21 cellular contexts compared by ENCODE assay signal in genomic region chr4:171561419-171561818, GRCh38.
A peak's percentile ranks its signal among the peaks of the same experiment; 100 is the strongest.
DNase-seq lines count a peak whose midpoint lies in the region; ATAC-seq and TF ChIP-seq lines count a peak whose summit lies in the region.
"Had no signal": no experiment of that assay in that cellular context is flagged by ENCODE, and none has a peak within 500 bp of the region (broad histone marks: within the 10 kb centered on the region; RNA-seq: fewer than 3 reads in every experiment).

No MANE protein-coding gene starts in this region.

- TF ChIP-seq POLR2A in GM18505 (IDR thresholded peaks at IDR 0.05; ENCODE audit: borderline replicate concordance, extremely low read depth, insufficient read depth, insufficient read length) = no peak

- peaks cover 3% of the 10 kb centered on the region for H3K9me3 Mint-ChIP-seq in activated naive CD4-positive, alpha-beta T cell treated with anti-CD3 and anti-CD28 coated beads, Interleukin-2, amount 10 ng/mL, durations not matched to agents 7 days and 5 days
- H3K9me3 Mint-ChIP-seq: stimulated activated naive CD8-positive, alpha-beta T cell treated with anti-CD3 and anti-CD28 coated beads, Interleukin-15, amount 100 ng/mL, for 72 hours had no signal

- H3K4me1 Mint-ChIP-seq in activated naive CD4-positive, alpha-beta T cell treated with anti-CD3 and anti-CD28 coated beads, Interleukin-2, amount 10 ng/mL, durations not matched to agents 7 days and 5 days = no peaks in the 10 kb centered on the region
- H3K4me1 Mint-ChIP-seq: stimulated activated naive CD8-positive, alpha-beta T cell treated with anti-CD3 and anti-CD28 coated beads, Interleukin-15, amount 100 ng/mL, for 72 hours had no signal

- no peaks in the 10 kb centered on the region for H3K27me3 Mint-ChIP-seq in activated naive CD4-positive, alpha-beta T cell treated with anti-CD3 and anti-CD28 coated beads, Interleukin-2, amount 10 ng/mL, durations not matched to agents 7 days and 5 days

- no peak overlapping the region for H3K27ac Mint-ChIP-seq in activated naive CD4-positive, alpha-beta T cell treated with anti-CD3 and anti-CD28 coated beads, Interleukin-2, amount 10 ng/mL, durations not matched to agents 7 days and 5 days
- H3K27ac Mint-ChIP-seq: stimulated activated naive CD8-positive, alpha-beta T cell treated with anti-CD3 and anti-CD28 coated beads, Interleukin-15, amount 100 ng/mL, for 72 hours had no signal

- H3K36me3 Mint-ChIP-seq in activated naive CD4-positive, alpha-beta T cell treated with anti-CD3 and anti-CD28 coated beads, Interleukin-2, amount 10 ng/mL, durations not matched to agents 7 days and 5 days = no peaks in the 10 kb centered on the region

- no peak overlapping the region for H3K4me3 Mint-ChIP-seq in activated naive CD4-positive, alpha-beta T cell treated with anti-CD3 and anti-CD28 coated beads, Interleukin-2, amount 10 ng/mL, durations not matched to agents 7 days and 5 days
- H3K4me3 Mint-ChIP-seq: stimulated activated naive CD8-positive, alpha-beta T cell treated with anti-CD3 and anti-CD28 coated beads, Interleukin-15, amount 100 ng/mL, for 72 hours had no signal

- CTCF ChIA-PET in activated naive CD4-positive, alpha-beta T cell treated with anti-CD3 and anti-CD28 coated beads, Interleukin-2, amount 10 ng/mL, durations not matched to agents 7 days and 5 days (lab: Charles Lee) = no interaction called here

- peak; percentile 57 for ATAC-seq in GM18505 (IDR thresholded peaks at IDR 0.05; ENCODE audit: unreplicated experiment)
- ATAC-seq in GM19328 (IDR thresholded peaks at IDR 0.05; ENCODE audit: unreplicated experiment) = peak; percentile 50
- peak; percentile 75 for ATAC-seq in HG02759 (IDR thresholded peaks at IDR 0.05; ENCODE audit: unreplicated experiment)
- peak; percentile 84 for ATAC-seq in HG03378 (IDR thresholded peaks at IDR 0.05; ENCODE audit: unreplicated experiment)
- no peak for ATAC-seq in stimulated activated naive CD8-positive, alpha-beta T cell treated with anti-CD3 and anti-CD28 coated beads, Interleukin-15, Interleukin-2, amounts not matched to agents 100 U/mL and 50 U/mL, for 24 hours
- ATAC-seq: A549; Panc1; stimulated activated naive CD8-positive, alpha-beta T cell treated with anti-CD3 and anti-CD28 coated beads, Interleukin-15, amount 100 ng/mL, for 72 hours had no signal

- DNase-seq in mesenteric fat pad (ENCODE audit: low spot score) (no peak), HUDEP-2 (lab: John Stamatoyannopoulos, UW; ENCODE audit: unreplicated experiment in 76 of 76) (no peak)
- DNase-seq in stimulated activated naive CD8-positive, alpha-beta T cell treated with anti-CD3 and anti-CD28 coated beads, Interleukin-15, Interleukin-2, amounts not matched to agents 100 U/mL and 50 U/mL, for 24 hours = no peak
- DNase-seq in activated naive CD4-positive, alpha-beta T cell treated with anti-CD3 and anti-CD28 coated beads, Interleukin-2, amount 10 ng/mL, durations not matched to agents 7 days and 5 days = no peak
- DNase-seq: activated CD4-positive, alpha-beta T cell treated with anti-CD3 and anti-CD28 coated beads, Interleukin-2, amount 50 U/mL, for 4 hours; activated T-cell treated with anti-CD3 and anti-CD28 coated beads, Interleukin-2, amount 50 U/mL, for 48 hours; C1 segment of cervical spinal cord; GF-D8; KG1; mesenchymal stem cell; NCI-H1048; NCI-H2081 treated with DMSO at 0.1 percent for 48 hours; NCI-H524 treated with DMSO at 0.1 percent for 48 hours; stimulated activated naive CD8-positive, alpha-beta T cell treated with anti-CD3 and anti-CD28 coated beads, Interleukin-15, amount 100 ng/mL, for 72 hours; upper lobe of left lung had no signal
